Comparison of ENCODE assay signal across 8 cellular contexts in genomic region chr1:202375175-202375574, GRCh38. TPM values are rescaled to one million over a fixed set of nuclear protein-coding genes. Genes with fewer than 3 reads are reported as not detected.
A peak's percentile ranks its signal among the peaks of the same experiment; 100 is the strongest.
DNase-seq lines count a peak whose midpoint lies in the region; ATAC-seq, FAIRE-seq and TF ChIP-seq lines count a peak whose summit lies in the region.
"Not testable (repeated sequence)": the region's sequence is repeated elsewhere in the genome, so short reads cannot be mapped to it uniquely, and the experiment has no call there.

No MANE protein-coding gene starts in this region.

- not testable (repeated sequence) for H3K14ac ChIP-seq in H9 (ENCODE audit: insufficient read depth, low read length)

- not testable (repeated sequence) for H3K4me3 ChIP-seq in A549; OCI-LY3 (ENCODE audit: low read length)

- H4K8ac ChIP-seq in H9 (replicated peaks; ENCODE audit: insufficient read length, low read depth, low read length) = not testable (repeated sequence)

- H3K18ac ChIP-seq in H9 (ENCODE audit: insufficient read length, low read depth, low read length) = not testable (repeated sequence)

- not testable (repeated sequence) for H3K23me2 ChIP-seq in H9 (ENCODE audit: insufficient read length, low read depth, low read length, poor library complexity, severe bottlenecking)

- not testable (repeated sequence) for H4K5ac ChIP-seq in H9 (ENCODE audit: insufficient read length, low read depth, low read length)

- not testable (repeated sequence) for H2AFZ ChIP-seq in H9 (ENCODE audit: low read length); OCI-LY3 (ENCODE audit: low read depth, low read length)

- TF ChIP-seq POLR2A in A549 (IDR thresholded peaks at IDR 0.05; ENCODE audit: low read length); GM12891 (IDR thresholded peaks at IDR 0.05; ENCODE audit: low read depth, low read length): not testable (repeated sequence)

- not testable (repeated sequence) for H3K23ac ChIP-seq in H9 (ENCODE audit: insufficient read length, low read depth, low read length)

- not testable (repeated sequence) for H2BK5ac ChIP-seq in H9 (ENCODE audit: insufficient read length, low read length)

- H3K9me3 Mint-ChIP-seq in H9, WTC11: not testable (repeated sequence)

- not testable (repeated sequence) for H3K56ac ChIP-seq in H9 (ENCODE audit: insufficient read length, low read depth, low read length)

- 93% methylated on average over 3 of the region's 3 CpGs for WGBS in A549 (ENCODE audit: missing lambda C conversion rate)
- WGBS in H9 (ENCODE audit: extremely low coverage, insufficient read length, low lambda C conversion rate) = no CpG with 5 or more reads among the region's 3 CpGs

- H3K27ac Mint-ChIP-seq in H9 = peak overlapping the region in 2 of 3 experiments; percentile 0 to 26; a peak in 3 of 7 replicates
- peak overlapping the region; percentile 73 for H3K27ac Mint-ChIP-seq in WTC11

- ATAC-seq in A549, WTC11: not testable (repeated sequence)
- peak; percentile 15 for ATAC-seq in left colon

- H3K4me1 Mint-ChIP-seq in H9 (peaks cover 16% of the 10 kb centered on the region in 2 experiments), WTC11 (peaks cover 30% of the 10 kb centered on the region)

- not testable (repeated sequence) for H3K4me2 ChIP-seq in A549; H9 (ENCODE audit: insufficient read depth, insufficient read length, low read length)
- H3K4me2 ChIP-seq in OCI-LY3 (ENCODE audit: low read length) = peak overlapping the region; percentile 21; the same call in 1 of the 2 replicates

- H3K9me3 ChIP-seq in A549; H9 (ENCODE audit: control insufficient read depth, low read depth, low read length); OCI-LY3 (ENCODE audit: insufficient read depth, low read length): not testable (repeated sequence)

- not testable (repeated sequence) for H3K79me1 ChIP-seq in H9 (ENCODE audit: insufficient read depth, low read depth, low read length, poor library complexity, severe bottlenecking)

- H3K4me3 Mint-ChIP-seq in H9, WTC11: not testable (repeated sequence)

- not testable (repeated sequence) for TF ChIP-seq CTCF in A549 (IDR thresholded peaks at IDR 0.05); GM20000 (IDR thresholded peaks at IDR 0.05; ENCODE audit: extremely low read depth, missing control alignments); H9 (conservative IDR thresholded peaks at IDR 0.05); OCI-LY3 (IDR thresholded peaks at IDR 0.05; ENCODE audit: low read depth, low read length); WTC11 (IDR thresholded peaks at IDR 0.05)

- not testable (repeated sequence) for TF ChIP-seq EP300 in A549 (IDR thresholded peaks at IDR 0.05)

- H3K4me1 ChIP-seq in A549 (peaks cover 52% of the 10 kb centered on the region), OCI-LY3 (ENCODE audit: low read length) (peaks cover 11% of the 10 kb centered on the region)
- not testable (repeated sequence) for H3K4me1 ChIP-seq in H9 (ENCODE audit: insufficient read depth, low read length)

- FAIRE-seq in A549 (lab: Jason Lieb, UNC); GM12891 (lab: Jason Lieb, UNC): not testable (repeated sequence)

- H3K27ac ChIP-seq in A549 = peak overlapping the region; percentile 62 to 75
- H3K27ac ChIP-seq in H9 (ENCODE audit: insufficient read length, low read depth, low read length); OCI-LY3 (ENCODE audit: low read length): not testable (repeated sequence)

- not testable (repeated sequence) for H2AK5ac ChIP-seq in H9 (ENCODE audit: insufficient read length, low read length)

- H2BK20ac ChIP-seq in H9 (ENCODE audit: low read depth, low read length, poor library complexity, severe bottlenecking) = not testable (repeated sequence)

- not testable (repeated sequence) for H3T11ph ChIP-seq in H9 (ENCODE audit: low read length)

- not testable (repeated sequence) for H2BK15ac ChIP-seq in H9 (ENCODE audit: low read depth, low read length)

- not testable (repeated sequence) for H2BK12ac ChIP-seq in H9 (ENCODE audit: insufficient read length, low read depth, low read length)

- not testable (repeated sequence) for H3K27me3 Mint-ChIP-seq in H9 (ENCODE audit: low read depth); WTC11 (ENCODE audit: low read depth)

- not testable (repeated sequence) for H4K20me1 ChIP-seq in H9 (ENCODE audit: control insufficient read depth, insufficient read depth, insufficient read length); OCI-LY3 (ENCODE audit: insufficient read depth, low read length)

- not testable (repeated sequence) for H3K79me2 ChIP-seq in H9 (ENCODE audit: insufficient read depth, low read length); OCI-LY3 (ENCODE audit: low read length)

- TF ChIP-seq RAD21 in A549 (conservative IDR thresholded peaks at IDR 0.05 in 1 of 2, IDR thresholded peaks at IDR 0.05 in 1 of 2) = not testable (repeated sequence)

- H3K36me3 Mint-ChIP-seq in H9 (ENCODE audit: insufficient read depth in 1 of 3, low read depth in 3 of 3); WTC11: not testable (repeated sequence)

- H3K4ac ChIP-seq in H9 (ENCODE audit: low read depth, low read length) = not testable (repeated sequence)

- not testable (repeated sequence) for H3K9ac ChIP-seq in H9 (ENCODE audit: extremely low read depth, insufficient read length, low read length); OCI-LY3 (ENCODE audit: low read length)

- not testable (repeated sequence) for H4K91ac ChIP-seq in H9 (ENCODE audit: insufficient read length, low read depth, low read length)

- not testable (repeated sequence) for H3K27me3 ChIP-seq in H9 (ENCODE audit: insufficient read depth, low read length); OCI-LY3 (ENCODE audit: low read depth, low read length)

- intact Hi-C loops in left colon (cut with DNase I, micrococcal nuclease) = not testable (repeated sequence)

- not testable (repeated sequence) for DNase-seq in A549 (ENCODE audit: low read depth in 1 of 2, low spot score in 1 of 2); GM12891 (ENCODE audit: insufficient read length, low spot score); H9; WTC11 (ENCODE audit: low spot score); left colon
- DNase-seq in GM20000 (ENCODE audit: low spot score) (peak; percentile 25), MV-4-11 (lab: John Stamatoyannopoulos, UW) (peak; percentile 42)

- H3K36me3 ChIP-seq in OCI-LY3 (replicated peaks; ENCODE audit: low read depth, low read length) = not testable (repeated sequence)

- CTCF ChIA-PET in A549 (lab: Yijun Ruan, JAX); WTC11 (lab: Charles Lee): not testable (repeated sequence)

- H2BK120ac ChIP-seq in H9 (ENCODE audit: low read depth, low read length, poor library complexity, severe bottlenecking) = not testable (repeated sequence)

- POLR2A ChIA-PET in A549 (lab: Yijun Ruan, JAX); WTC11 (lab: Charles Lee): not testable (repeated sequence)

TF ChIP-seq in GM12891, 5 proteins besides CTCF, POLR2A, EP300 and RAD21:
- TF ChIP-seq SPI1 (IDR thresholded peaks at IDR 0.05; ENCODE audit: low read depth, low read length) = peak; percentile 29; the same call in 1 of the 2 replicates

RNA-seq across cellular contexts. Expression of gene PPP1R12B, which starts 26.7 kb away (rescaled TPM):
- polyA plus RNA-seq in A549 (2011; rRNA removed) = 12.1 and 14.8 TPM in 2 replicates
- 1.8 and 2.3 TPM in 2 replicates for polyA plus RNA-seq in A549 (2012; cell fraction: cytosol; rRNA removed)
- 3.0 and 8.6 TPM in 2 replicates for polyA plus RNA-seq in A549 (2012; cell fraction: nucleus; rRNA removed)
- polyA plus RNA-seq in A549 (2017; fragmentation: RNase III; extraction: RNeasy Plus Mini Kit Qiagen cat#74134 plus additional on column Dnase treatment) = 2.7 to 3.6 TPM (median 3.3 TPM) in 3 replicates
- polyA minus RNA-seq in A549 (2011; rRNA and poly(A)+ RNA removed) = 80.3 and 99.2 TPM in 2 replicates
- 1.1 TPM for polyA plus RNA-seq in GM12891 (2012; ENCODE audit: low read depth, missing spikeins)
- 8.1 and 12.9 TPM in 2 replicates for total RNA-seq in H9 (2021)
- total RNA-seq in WTC11 (2021) = 19.2 to 22.6 TPM (median 19.8 TPM) in 3 replicates
- 100 to 1,000 TPM in 1 of 2 donors, 10 to 100 TPM in 1; 71.0 to 104 TPM for total RNA-seq in left colon

RNA-seq across cellular contexts. Expression of gene UBE2T, which starts 33.4 kb away (rescaled TPM):
- polyA plus RNA-seq in A549 (2011; rRNA removed) (166 and 188 TPM in 2 replicates), A549 (2017; fragmentation: RNase III; extraction: RNeasy Plus Mini Kit Qiagen cat#74134 plus additional on column Dnase treatment) (75.3 to 83.2 TPM (median 79.5 TPM) in 3 replicates)
- 146 and 153 TPM in 2 replicates for polyA plus RNA-seq in A549 (2012; cell fraction: cytosol; rRNA removed)
- polyA plus RNA-seq in A549 (2012; cell fraction: nucleus; rRNA removed) = 54.6 and 97.2 TPM in 2 replicates
- polyA minus RNA-seq in A549 (2011; rRNA and poly(A)+ RNA removed) = 63.6 and 74.7 TPM in 2 replicates
- 53.0 TPM for polyA plus RNA-seq in GM12891 (2012; ENCODE audit: low read depth, missing spikeins)
- total RNA-seq in H9 (2021) (50.9 and 56.0 TPM in 2 replicates), WTC11 (2021) (43.9 to 51.6 TPM (median 49.8 TPM) in 3 replicates), left colon (1 to 10 TPM; 5.2 to 8.9 TPM)
